ENCODE assay signal across 26 cellular contexts in the genomic region with DNA sequence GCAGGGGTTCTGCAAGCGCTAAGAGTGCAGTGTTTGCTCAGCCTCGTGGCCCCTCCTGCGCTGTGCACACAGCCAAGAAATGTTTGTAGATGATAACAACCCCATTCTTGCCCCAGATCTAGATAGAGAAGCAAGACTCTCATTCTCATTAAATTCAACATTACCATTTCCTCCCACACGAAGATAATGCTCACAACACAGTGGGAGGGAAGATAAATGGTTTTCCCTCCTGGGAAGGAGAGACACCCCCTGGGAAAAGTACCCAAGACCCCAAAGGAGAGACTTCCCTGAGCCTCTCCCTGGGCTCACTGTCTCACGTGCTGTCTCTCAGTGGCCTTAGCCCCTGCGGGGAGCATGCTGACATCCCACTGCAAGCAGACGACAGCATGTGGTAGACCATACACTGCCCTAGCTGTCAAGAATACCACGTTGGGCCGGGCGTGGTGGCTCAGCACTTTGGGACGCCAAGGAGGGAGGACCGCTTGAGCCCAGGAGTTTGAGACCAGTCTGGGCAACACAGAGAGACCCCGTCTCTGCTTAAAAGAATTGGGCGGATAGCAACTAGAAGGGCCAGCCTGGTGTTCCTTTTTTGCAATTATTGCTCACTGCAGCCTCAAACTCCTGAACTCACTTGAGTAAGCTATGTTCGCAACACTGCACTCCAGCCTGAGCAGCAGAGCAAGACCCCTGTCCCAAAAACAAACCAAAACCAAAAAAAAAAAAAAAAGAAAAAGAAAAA.
"Had no signal": no experiment of that assay in that cellular context is flagged by ENCODE, and none has a peak within 500 bp of the region (broad histone marks: within the 10 kb centered on the region; RNA-seq: fewer than 3 reads in every experiment).

No MANE protein-coding gene starts in this region.

- H3K4me1 Mint-ChIP-seq: neural crest cell had no signal

- H3K9me3 ChIP-seq: heart right ventricle, transverse colon had no signal

- FAIRE-seq: urothelium cell line had no signal

- H3K9me3 Mint-ChIP-seq: activated CD4-positive, alpha-beta T cell treated with anti-CD3 and anti-CD28 coated beads, Interleukin-2, amount 10 ng/mL, durations not matched to agents 7 days and 5 days; activated CD8-positive, alpha-beta T cell treated with anti-CD3 and anti-CD28 coated beads for 36 hours; effector memory CD8-positive, alpha-beta T cell; memory B cell; neural crest cell; stimulated activated naive B cell treated with anti-CD40 and anti-IgM and Interleukin-4, amounts not matched to agents 10 μg/mL and 1 μg/mL and 100 μg/mL, for 72 hours; T-cell had no signal

- H3K36me3 ChIP-seq: brain microvascular endothelial cell, heart right ventricle, transverse colon had no signal

- H3K27ac ChIP-seq: brain microvascular endothelial cell, epithelial cell of prostate, heart right ventricle, transverse colon had no signal

- H3K36me3 Mint-ChIP-seq: activated CD8-positive, alpha-beta memory T cell treated with anti-CD3 and anti-CD28 coated beads, Interleukin-2, amount 10 ng/mL, durations not matched to agents 7 days and 5 days; memory B cell; T-cell had no signal

- H3K4me3 ChIP-seq: heart right ventricle, transverse colon had no signal

- H3K4me3 Mint-ChIP-seq: activated CD4-positive, alpha-beta T cell treated with anti-CD3 and anti-CD28 coated beads, Interleukin-2, amount 10 ng/mL, durations not matched to agents 7 days and 5 days; activated CD8-positive, alpha-beta memory T cell treated with anti-CD3 and anti-CD28 coated beads, Interleukin-2, amount 10 ng/mL, durations not matched to agents 7 days and 5 days; activated CD8-positive, alpha-beta T cell treated with anti-CD3 and anti-CD28 coated beads for 36 hours; effector memory CD8-positive, alpha-beta T cell; memory B cell; neural crest cell; stimulated activated naive B cell treated with anti-CD40 and anti-IgM and Interleukin-4, amounts not matched to agents 10 μg/mL and 1 μg/mL and 100 μg/mL, for 72 hours; T-cell had no signal

- H3K27ac Mint-ChIP-seq: activated CD4-positive, alpha-beta T cell treated with anti-CD3 and anti-CD28 coated beads, Interleukin-2, amount 10 ng/mL, durations not matched to agents 7 days and 5 days; activated CD8-positive, alpha-beta memory T cell treated with anti-CD3 and anti-CD28 coated beads, Interleukin-2, amount 10 ng/mL, durations not matched to agents 7 days and 5 days; activated CD8-positive, alpha-beta T cell treated with anti-CD3 and anti-CD28 coated beads for 36 hours; effector memory CD8-positive, alpha-beta T cell; memory B cell; stimulated activated naive B cell treated with anti-CD40 and anti-IgM and Interleukin-4, amounts not matched to agents 10 μg/mL and 1 μg/mL and 100 μg/mL, for 72 hours; T-cell had no signal

- DNase-seq: activated CD4-positive, alpha-beta T cell treated with anti-CD3 and anti-CD28 coated beads, Interleukin-2, amount 10 ng/mL, durations not matched to agents 7 days and 5 days; activated CD8-positive, alpha-beta memory T cell treated with anti-CD3 and anti-CD28 coated beads, Interleukin-2, amount 10 ng/mL, durations not matched to agents 7 days and 5 days; activated CD8-positive, alpha-beta T cell treated with anti-CD3 and anti-CD28 coated beads for 36 hours; activated effector memory CD4-positive, alpha-beta T cell treated with anti-CD3 and anti-CD28 coated beads, Interleukin-2, amount 50 U/mL, for 16 hours; activated naive CD4-positive, alpha-beta T cell treated with anti-CD3 and anti-CD28 coated beads, Interleukin-2, amount 50 U/mL, for 16 hours; activated T-cell treated with anti-CD3 and anti-CD28 coated beads for 4 hours; aorta; brain microvascular endothelial cell; central memory CD4-positive, alpha-beta T cell; dermis blood vessel endothelial cell; effector memory CD8-positive, alpha-beta T cell; heart right ventricle; islet precursor cell; left colon; posterior cingulate gyrus; retina; stimulated activated CD4-positive, alpha-beta T cell treated with anti-CD3 and anti-CD28 coated beads, Interleukin-2, amount 100 ng/mL, for 48 hours; stimulated activated CD8-positive, alpha-beta memory T cell treated with anti-CD3 and anti-CD28 coated beads, Interleukin-4, amount 100 ng/mL, for 48 hours; stimulated activated naive B cell treated with anti-CD40 and anti-IgM and Interleukin-4, amounts not matched to agents 10 μg/mL and 1 μg/mL and 100 μg/mL, for 72 hours; T-cell; transverse colon had no signal

- ATAC-seq: activated CD4-positive, CD25-positive, alpha-beta regulatory T cell treated with anti-CD3 and anti-CD28 coated beads, Interleukin-2, amount 50 U/mL, for 24 hours; activated CD8-positive, alpha-beta memory T cell treated with anti-CD3 and anti-CD28 coated beads, Interleukin-2, amount 10 ng/mL, durations not matched to agents 7 days and 5 days; activated CD8-positive, alpha-beta T cell treated with anti-CD3 and anti-CD28 coated beads for 36 hours; effector memory CD8-positive, alpha-beta T cell; heart right ventricle; left colon; stimulated activated naive B cell treated with anti-CD40 and anti-IgM and Interleukin-4, amounts not matched to agents 10 μg/mL and 1 μg/mL and 100 μg/mL, for 72 hours; T-cell had no signal
